In the genomic region with DNA sequence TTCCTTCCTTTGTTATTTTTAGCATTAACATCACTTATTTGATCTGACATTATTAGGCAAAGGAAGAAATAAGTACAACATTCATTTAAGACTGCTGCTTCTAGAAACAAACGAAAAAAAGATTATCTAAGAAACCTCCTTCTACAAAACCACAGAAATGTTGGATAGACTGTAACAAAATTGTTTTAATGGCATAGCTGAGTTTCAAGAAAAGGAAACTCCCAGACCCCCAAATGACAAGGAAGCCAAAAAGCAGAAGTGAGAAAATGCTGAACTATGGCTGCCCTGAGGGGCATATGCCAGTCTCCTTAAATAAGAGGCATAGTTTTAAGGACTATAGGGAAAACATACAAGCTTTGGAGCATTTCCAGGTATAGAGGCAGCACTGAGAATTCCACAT, we compare ENCODE assay signal across 15 cellular contexts.
"Had no signal": no experiment of that assay in that cellular context is flagged by ENCODE, and none has a peak within 500 bp of the region (broad histone marks: within the 10 kb centered on the region; RNA-seq: fewer than 3 reads in every experiment).

No MANE protein-coding gene starts in this region.

- H3K27me3 ChIP-seq: breast epithelium, dorsolateral prefrontal cortex, hepatocyte, right atrium auricular region, transverse colon, vagina had no signal

- H3K4me3 ChIP-seq: breast epithelium, dorsolateral prefrontal cortex, hepatocyte, right atrium auricular region, transverse colon, vagina had no signal

- H3K4me1 ChIP-seq: breast epithelium, right atrium auricular region, transverse colon, vagina had no signal

- DNase-seq: activated CD4-positive, alpha-beta T cell treated with anti-CD3 and anti-CD28 coated beads, Interleukin-2, amount 50 U/mL, for 1 hour; activated naive CD4-positive, alpha-beta T cell; activated T-cell treated with anti-CD3 and anti-CD28 coated beads for 4 hours; aorta; dorsolateral prefrontal cortex; islet precursor cell; midbrain; stimulated activated CD4-positive, alpha-beta T cell treated with anti-CD3 and anti-CD28 coated beads, Interleukin-2, amount 100 ng/mL, for 48 hours; stimulated activated naive CD4-positive, alpha-beta T cell treated with Interleukin-2 at 50 U/mL for 16 hours; substantia nigra; transverse colon had no signal

- H3K9me3 ChIP-seq: breast epithelium, right atrium auricular region, transverse colon, vagina had no signal

- H3K36me3 ChIP-seq: breast epithelium, right atrium auricular region, transverse colon, vagina had no signal

- H3K27ac ChIP-seq: breast epithelium, dorsolateral prefrontal cortex, hepatocyte, right atrium auricular region, transverse colon, vagina had no signal
